Comparison of ENCODE assay signal across 1 cellular context in the genomic region with DNA sequence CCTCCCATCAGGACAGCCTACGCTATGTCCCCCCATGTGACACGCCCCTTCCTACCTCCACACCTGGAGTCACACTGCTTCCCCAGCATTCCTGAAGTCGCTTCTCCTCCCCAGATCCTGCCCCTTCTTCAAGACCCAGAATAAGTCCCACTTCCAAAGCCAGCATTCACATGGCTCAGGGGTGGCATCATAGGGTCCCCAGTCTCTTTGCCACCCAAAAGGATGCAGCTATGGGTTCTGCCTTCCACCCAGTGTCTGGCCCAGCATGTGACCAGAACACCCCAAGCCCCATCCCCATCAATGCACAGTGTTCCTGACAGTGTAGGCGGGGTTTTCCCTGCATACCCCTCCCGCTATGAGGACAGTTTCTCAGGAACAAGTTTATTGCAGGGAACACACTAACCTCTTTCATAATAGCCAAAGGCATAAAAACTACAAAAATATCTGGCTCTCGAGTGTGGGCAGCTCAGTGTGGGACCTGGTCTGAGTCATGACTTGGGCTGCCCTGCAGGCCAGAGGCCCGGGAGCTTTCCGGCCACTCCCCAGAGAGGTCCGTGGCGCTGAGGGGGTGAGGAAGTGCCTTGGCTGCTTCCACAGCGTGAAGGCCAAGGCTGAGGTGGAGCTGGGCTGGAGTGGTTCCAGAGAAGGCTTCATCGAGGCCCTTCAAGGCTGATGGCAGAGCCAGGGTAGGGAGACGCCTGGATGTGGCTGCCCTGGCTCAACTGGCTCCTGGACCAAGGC.
TF ChIP-seq lines count a peak whose summit lies in the region.

No MANE protein-coding gene starts in this region.

TF ChIP-seq in GM23338, 12 proteins besides CTCF, POLR2A, EP300 and RAD21 (continued from another document):
- TF ChIP-seq, protein P1, sequence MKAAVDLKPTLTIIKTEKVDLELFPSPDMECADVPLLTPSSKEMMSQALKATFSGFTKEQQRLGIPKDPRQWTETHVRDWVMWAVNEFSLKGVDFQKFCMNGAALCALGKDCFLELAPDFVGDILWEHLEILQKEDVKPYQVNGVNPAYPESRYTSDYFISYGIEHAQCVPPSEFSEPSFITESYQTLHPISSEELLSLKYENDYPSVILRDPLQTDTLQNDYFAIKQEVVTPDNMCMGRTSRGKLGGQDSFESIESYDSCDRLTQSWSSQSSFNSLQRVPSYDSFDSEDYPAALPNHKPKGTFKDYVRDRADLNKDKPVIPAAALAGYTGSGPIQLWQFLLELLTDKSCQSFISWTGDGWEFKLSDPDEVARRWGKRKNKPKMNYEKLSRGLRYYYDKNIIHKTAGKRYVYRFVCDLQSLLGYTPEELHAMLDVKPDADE (IDR thresholded peaks at IDR 0.05): no peak
- TF ChIP-seq NANOG (IDR thresholded peaks at IDR 0.05; ENCODE audit: borderline replicate concordance): no peak
TF ChIP-seq in GM23338: peak in this region for 0.
